19 cellular contexts compared by ENCODE assay signal in the genomic region with DNA sequence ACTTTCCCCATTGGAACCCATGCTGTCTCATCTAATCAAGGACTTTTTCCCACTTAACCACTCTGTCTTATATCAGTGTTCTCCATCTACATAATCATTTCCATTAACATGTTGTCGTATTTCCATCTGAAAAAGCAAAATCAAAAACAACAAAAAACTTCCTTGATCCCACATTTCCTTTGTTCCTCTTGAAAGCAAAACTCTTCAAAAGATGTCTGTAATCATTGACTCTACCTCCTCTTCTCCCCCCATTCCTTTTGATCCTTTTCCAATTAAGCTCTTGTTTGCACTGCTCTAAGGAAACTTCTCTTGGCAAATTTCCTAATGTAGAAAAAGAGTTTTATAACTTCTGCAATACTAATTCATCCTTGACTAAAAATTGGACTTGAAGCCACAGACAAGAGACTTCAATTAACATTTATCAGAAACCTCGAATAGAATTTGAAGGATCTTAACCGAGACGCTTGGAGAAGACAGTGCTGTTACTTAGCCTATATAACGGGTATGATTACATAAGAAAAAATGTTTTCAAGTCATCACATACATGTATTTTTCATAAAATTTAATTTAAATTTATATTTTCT.
DNase-seq lines count a peak whose midpoint lies in the region; ATAC-seq, FAIRE-seq and TF ChIP-seq lines count a peak whose summit lies in the region.
"Had no signal": no experiment of that assay in that cellular context is flagged by ENCODE, and none has a peak within 500 bp of the region (broad histone marks: within the 10 kb centered on the region; RNA-seq: fewer than 3 reads in every experiment).

No MANE protein-coding gene starts in this region.

- H3K79me2 ChIP-seq in HCT116 (ENCODE audit: insufficient read depth, low read length), result no peaks in the 10 kb centered on the region

- RAD21 ChIA-PET in HCT116 (lab: Charles Lee; ENCODE audit: low non-redundant PET in 1 of 2, low total read pairs in 2 of 2, uncharacterized antibody in 2 of 2, unreplicated experiment in 2 of 2), result no interaction called here

- H3K4me1 ChIP-seq in A673 (ENCODE audit: insufficient read depth, low read length, poor library complexity, severe bottlenecking), result peaks cover 49% of the 10 kb centered on the region
- peaks cover 0 to 4% of the 10 kb centered on the region in 2 experiments; a peak in 1 of 4 replicates for H3K4me1 ChIP-seq in HCT116 (ENCODE audit: control insufficient read depth in 1 of 2, insufficient read depth in 2 of 2, low read length in 2 of 2)
- no peaks in the 10 kb centered on the region for H3K4me1 ChIP-seq in Panc1 (ENCODE audit: control insufficient read depth, insufficient read depth, low read length)
- H3K4me1 ChIP-seq: BLaER1 treated with 17β-estradiol and CSF1 and Interleukin-3, amounts not matched to agents 10 nM and 100 nM had no signal

- ATAC-seq in HCT116, result no peak
- ATAC-seq in Panc1, result no peak
- no peak for ATAC-seq in GM18867 (IDR thresholded peaks at IDR 0.05; ENCODE audit: unreplicated experiment)
- no peak for ATAC-seq in GM21717 (IDR thresholded peaks at IDR 0.05; ENCODE audit: unreplicated experiment)
- no peak for ATAC-seq in HG03139 (IDR thresholded peaks at IDR 0.05; ENCODE audit: unreplicated experiment)
- ATAC-seq: GM23338, K562 had no signal

- no peak overlapping the region for H2AFZ ChIP-seq in HCT116 (ENCODE audit: low read depth, low read length, poor library complexity, severe bottlenecking)

- H3K4me2 ChIP-seq in HCT116 (ENCODE audit: low read length), result no peak overlapping the region
- H3K4me2 ChIP-seq: BLaER1 treated with 17β-estradiol and CSF1 and Interleukin-3, amounts not matched to agents 10 nM and 100 nM; GM23338 had no signal

- intact Hi-C loops in A673 (cut with micrococcal nuclease; ENCODE audit: unreplicated experiment) (loop anchor here (5.0 to 10.0 kb wide), 3 partner anchors 329 to 539 kb away; no protein-coding TSS in a partner anchor), HCT116 (cut with micrococcal nuclease) (no loop called here), Panc1 (cut with micrococcal nuclease; ENCODE audit: unreplicated experiment) (no loop called here)

- H3K27ac ChIP-seq in A673 (ENCODE audit: low read depth, low read length, poor library complexity, severe bottlenecking) (peak overlapping the region; percentile 75), HCT116 (ENCODE audit: low read depth, low read length) (no peak overlapping the region), Panc1 (ENCODE audit: low read length) (peak overlapping the region; percentile 64; the same call in 1 of the 2 replicates)
- H3K27ac ChIP-seq: BLaER1 treated with 17β-estradiol and CSF1 and Interleukin-3, amounts not matched to agents 10 nM and 100 nM had no signal

- DNase-seq in A673 (ENCODE audit: low spot score) (peak; percentile 83), HCT116 (ENCODE audit: low read depth, low spot score) (no peak), Panc1 (ENCODE audit: low read depth, low spot score) (no peak), DMS153 treated with DMSO at 0.1 percent for 48 hours (lab: John Stamatoyannopoulos, UW; ENCODE audit: unreplicated experiment) (no peak)
- DNase-seq: 8988T; CD8-positive, alpha-beta memory T cell; COR-L47; DMS 273 treated with DMSO at 0.1 percent for 48 hours; GF-D8; H7; IMR-90 had no signal

- FAIRE-seq in endometrium (lab: Jason Lieb, UNC), result peak; percentile 91
- FAIRE-seq: HTR-8/SVneo, K562 had no signal

- TF ChIP-seq POLR2A in HCT116 (IDR thresholded peaks at IDR 0.05; ENCODE audit: borderline replicate concordance, extremely low read depth, insufficient read depth, insufficient read length), result no peak

- H3K4me3 ChIP-seq in A673 (ENCODE audit: low read depth, low read length, poor library complexity, severe bottlenecking) (no peak overlapping the region), HCT116 (replicated peaks in 1 of 2; ENCODE audit: low read depth in 1 of 2, low read length in 2 of 2) (no peak overlapping the region), Panc1 (ENCODE audit: low read depth in 2 of 2, low read length in 2 of 2) (no peak overlapping the region)
- H3K4me3 ChIP-seq: BLaER1 treated with 17β-estradiol and CSF1 and Interleukin-3, amounts not matched to agents 10 nM and 100 nM; GM23338; K562 had no signal

- no peaks in the 10 kb centered on the region for H3K27me3 ChIP-seq in A673 (replicated peaks; ENCODE audit: insufficient read depth, low read depth, low read length, poor library complexity)
- no peaks in the 10 kb centered on the region for H3K27me3 ChIP-seq in HCT116 (ENCODE audit: insufficient read depth, low read length)
- H3K27me3 ChIP-seq in Panc1 (ENCODE audit: control insufficient read depth, insufficient read depth, low read length), result no peaks in the 10 kb centered on the region
- H3K27me3 ChIP-seq: BLaER1 treated with 17β-estradiol and CSF1 and Interleukin-3, amounts not matched to agents 10 nM and 100 nM had no signal

- POLR2A ChIA-PET in A673 (lab: Charles Lee; ENCODE audit: low non-redundant PET) (no interaction called here), HCT116 (lab: Charles Lee) (no interaction called here), Panc1 (lab: Charles Lee) (no interaction called here)

- no TSS peak for BruUV-seq in A673 (replicated peaks; lab: Mats Ljungman, UMichigan)
- no TSS peak for BruUV-seq in HCT116 (replicated peaks; lab: Mats Ljungman, UMichigan)
- no TSS peak for BruUV-seq in Panc1 (replicated peaks; lab: Mats Ljungman, UMichigan)

- no peaks in the 10 kb centered on the region for H3K9me3 ChIP-seq in A673 (ENCODE audit: low read depth, low read length, poor library complexity, severe bottlenecking)
- no peaks in the 10 kb centered on the region for H3K9me3 ChIP-seq in HCT116 (ENCODE audit: control insufficient read depth in 1 of 2, insufficient read depth in 1 of 2, low read depth in 1 of 2, low read length in 2 of 2)
- no peaks in the 10 kb centered on the region for H3K9me3 ChIP-seq in Panc1 (ENCODE audit: control insufficient read depth, insufficient read depth, low read depth, low read length)

- CTCF ChIA-PET in A673 (lab: Charles Lee), result no interaction called here
- CTCF ChIA-PET in HCT116 (lab: Charles Lee), result no interaction called here
- CTCF ChIA-PET in Panc1 (lab: Charles Lee), result no interaction called here

- no peaks in the 10 kb centered on the region for H4K20me1 ChIP-seq in HCT116 (ENCODE audit: insufficient read depth)
- H4K20me1 ChIP-seq: BLaER1 treated with 17β-estradiol and CSF1 and Interleukin-3, amounts not matched to agents 10 nM and 100 nM had no signal

- no peaks in the 10 kb centered on the region for H3K9me2 ChIP-seq in HCT116 (ENCODE audit: insufficient read depth)

- TF ChIP-seq RAD21 in HCT116 (IDR thresholded peaks at IDR 0.05; ENCODE audit: low read depth), result no peak

- in situ Hi-C loops in Panc1 (cut with HindIII; ENCODE audit: low pct_unique_long_range_greater_than_20kb, low sequenced_read_pairs), result no loop called here

- no peak for TF ChIP-seq CTCF in A673 (conservative IDR thresholded peaks at IDR 0.05; ENCODE audit: low read depth, low read length)
- TF ChIP-seq CTCF in HCT116 (IDR thresholded peaks at IDR 0.05 in 2 of 3, conservative IDR thresholded peaks at IDR 0.05 in 1 of 3; ENCODE audit: borderline replicate concordance in 1 of 3, insufficient read depth in 1 of 3, low read depth in 2 of 3, low read length in 2 of 3), result no peak
- no peak for TF ChIP-seq CTCF in Panc1 (IDR thresholded peaks at IDR 0.05)

- H3K9ac ChIP-seq in HCT116 (ENCODE audit: low read length), result no peak overlapping the region
- H3K9ac ChIP-seq: BLaER1 treated with 17β-estradiol and CSF1 and Interleukin-3, amounts not matched to agents 10 nM and 100 nM had no signal

- H3K36me3 ChIP-seq in A673 (ENCODE audit: insufficient read depth, low read length, poor library complexity, severe bottlenecking) (no peaks in the 10 kb centered on the region), HCT116 (ENCODE audit: control insufficient read depth in 1 of 2, insufficient read depth in 2 of 2, low read length in 2 of 2) (no peaks in the 10 kb centered on the region), Panc1 (ENCODE audit: control insufficient read depth, insufficient read depth, low read length) (no peaks in the 10 kb centered on the region)
- H3K36me3 ChIP-seq: BLaER1 treated with 17β-estradiol and CSF1 and Interleukin-3, amounts not matched to agents 10 nM and 100 nM had no signal

TF ChIP-seq in HCT116, 20 proteins besides CTCF, POLR2A, EP300 and RAD21:
- TF ChIP-seq EZH2 (IDR thresholded peaks at IDR 0.05), result no peak
- peak; percentile 11; the same call in 1 of the 2 replicates for TF ChIP-seq SP1 (IDR thresholded peaks at IDR 0.05; ENCODE audit: low read depth)
- TF ChIP-seq TCF7L2 (IDR thresholded peaks at IDR 0.05; ENCODE audit: borderline replicate concordance, extremely low read depth, insufficient read depth, insufficient read length), result peak; percentile 95
